Comparison of ENCODE assay signal across 11 cellular contexts in genomic region chr10:89164080-89164479, GRCh38. TPM values are rescaled to one million over a fixed set of nuclear protein-coding genes. Genes with fewer than 3 reads are reported as not detected.
A peak's percentile ranks its signal among the peaks of the same experiment; 100 is the strongest.
DNase-seq lines count a peak whose midpoint lies in the region; ATAC-seq and TF ChIP-seq lines count a peak whose summit lies in the region.
"Had no signal": no experiment of that assay in that cellular context is flagged by ENCODE, and none has a peak within 500 bp of the region (broad histone marks: within the 10 kb centered on the region; RNA-seq: fewer than 3 reads in every experiment).

No MANE protein-coding gene starts in this region.

- no peaks in the 10 kb centered on the region for H3K36me3 ChIP-seq in CD4-positive, alpha-beta memory T cell (ENCODE audit: insufficient read depth, low read length)
- H3K36me3 ChIP-seq: SJSA1 had no signal

- TF ChIP-seq RAD21 in Ishikawa (IDR thresholded peaks at IDR 0.05; ENCODE audit: low read depth): no peak

- H3K9me3 Mint-ChIP-seq in CD4-positive, alpha-beta memory T cell: no peaks in the 10 kb centered on the region

- H3K4me1 Mint-ChIP-seq in CD4-positive, alpha-beta memory T cell: peaks cover 15 to 18% (median 17%) of the 10 kb centered on the region in 4 donors

- peak overlapping the region; percentile 53 to 92 (median 72) for H3K27ac Mint-ChIP-seq in CD4-positive, alpha-beta memory T cell

- ATAC-seq in GM21381 (IDR thresholded peaks at IDR 0.05; ENCODE audit: unreplicated experiment) (peak; percentile 12), left cardiac atrium (peak; percentile 45 to 49)

- peak overlapping the region; percentile 69 to 88 (median 78) for H3K4me3 Mint-ChIP-seq in CD4-positive, alpha-beta memory T cell

- in situ Hi-C loops in G401 (cut with HindIII; ENCODE audit: low sequenced_read_pairs): no loop called here

- H3K4me1 ChIP-seq in CD4-positive, alpha-beta memory T cell (ENCODE audit: insufficient read depth, low read length): peaks cover 18% of the 10 kb centered on the region
- H3K4me1 ChIP-seq: SJSA1 had no signal

- peaks cover 0 to 5% of the 10 kb centered on the region in 2 donors for H3K27me3 Mint-ChIP-seq in CD4-positive, alpha-beta memory T cell

- POLR2A ChIA-PET in CD4-positive, alpha-beta memory T cell (lab: Charles Lee; ENCODE audit: partially characterized antibody): interaction anchor here (1.3 kb wide), 1 partner anchor 42 kb away, joined by 5 read pairs; the partner anchor contains the start of gene CH25H

- no peak for TF ChIP-seq EP300 in Ishikawa (IDR thresholded peaks at IDR 0.05; ENCODE audit: borderline replicate concordance)

- CTCF ChIA-PET in CD4-positive, alpha-beta memory T cell (lab: Charles Lee; ENCODE audit: partially characterized antibody): interaction anchor here (0.9 to 2.1 kb wide), 5 partner anchors 11 to 233 kb away, joined by 3 to 11 read pairs (median 4); partner anchors contain the start of gene CH25H

- no peak overlapping the region for H3K4me3 ChIP-seq in CD4-positive, alpha-beta memory T cell (ENCODE audit: low read length in 2 of 2)
- H3K4me3 ChIP-seq: lung, SJSA1 had no signal

- peak in 1 of 5 donors; percentile 4 for DNase-seq in CD4-positive, alpha-beta memory T cell
- DNase-seq in left cardiac atrium: no peak
- DNase-seq in G401 (ENCODE audit: low spot score): no peak
- DNase-seq in NCI-H2196 (lab: John Stamatoyannopoulos, UW; ENCODE audit: unreplicated experiment): no peak
- DNase-seq in activated CD8-positive, alpha-beta memory T cell treated with anti-CD3 and anti-CD28 coated beads for 24 hours: no peak
- no peak for DNase-seq in NCI-H2081 treated with DMSO at 0.1 percent for 48 hours (lab: John Stamatoyannopoulos, UW)

- no peaks in the 10 kb centered on the region for H3K9me3 ChIP-seq in CD4-positive, alpha-beta memory T cell (ENCODE audit: control insufficient read depth in 1 of 2, low read length in 2 of 2)
- H3K9me3 ChIP-seq: SJSA1 had no signal

- H3K36me3 Mint-ChIP-seq in CD4-positive, alpha-beta memory T cell: no peaks in the 10 kb centered on the region

- intact Hi-C loops in CD4-positive, alpha-beta memory T cell (cut with micrococcal nuclease): no loop called here
- intact Hi-C loops in left cardiac atrium (cut with DNase I): no loop called here

- H3K27me3 ChIP-seq in CD4-positive, alpha-beta memory T cell (ENCODE audit: insufficient read depth, low read length): no peaks in the 10 kb centered on the region
- H3K27me3 ChIP-seq: SJSA1 had no signal

- peak overlapping the region; percentile 19 for H3K27ac ChIP-seq in CD4-positive, alpha-beta memory T cell (ENCODE audit: low read depth, low read length)
- H3K27ac ChIP-seq: SJSA1 had no signal

TF ChIP-seq in Ishikawa, 13 proteins besides CTCF, POLR2A, EP300 and RAD21:
- TF ChIP-seq CEBPB (IDR thresholded peaks at IDR 0.05) (peak; percentile 29; the same call in 1 of the 2 replicates), REST (IDR thresholded peaks at IDR 0.05; ENCODE audit: low read depth) (no peak)

RNA-seq across cellular contexts. Expression of gene CH25H, which starts 43.0 kb away (rescaled TPM):
- not detected for total RNA-seq in CD4-positive, alpha-beta memory T cell
- polyA plus RNA-seq in CD4-positive, alpha-beta memory T cell: under 1 TPM; 0.10 to 0.46 TPM
- 1 to 10 TPM in 1 of 2 donors, under 1 TPM in 1; 0.44 to 1.2 TPM for total RNA-seq in left cardiac atrium
- total RNA-seq in G401 (2014; rRNA removed; shearing (Covaris generic)): not detected in 2 replicates
- total RNA-seq: bronchial epithelial cell had no signal
